16 cellular contexts compared by ENCODE assay signal in the genomic region with DNA sequence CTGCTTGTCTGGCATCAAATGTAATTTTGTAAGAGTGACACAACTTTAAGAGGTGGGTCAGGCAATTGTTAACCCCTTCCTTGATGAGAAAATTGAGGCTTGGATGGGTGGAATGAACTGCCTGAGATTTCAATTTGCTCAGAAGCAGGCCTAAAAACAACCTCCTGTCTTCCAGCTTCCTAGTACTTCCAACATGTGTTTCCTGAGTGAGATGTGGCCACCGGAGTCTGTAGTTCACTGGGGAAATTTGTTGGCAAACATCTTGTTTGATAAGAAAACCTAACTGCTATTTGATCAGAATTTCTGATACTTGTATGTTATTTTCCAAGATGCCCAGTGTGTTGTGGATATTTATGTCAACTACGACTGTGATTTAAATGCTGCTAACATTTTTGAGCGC. TPM values are rescaled to one million over a fixed set of nuclear protein-coding genes. Genes with fewer than 3 reads are reported as not detected.
A peak's percentile ranks its signal among the peaks of the same experiment; 100 is the strongest.
DNase-seq lines count a peak whose midpoint lies in the region; ATAC-seq and TF ChIP-seq lines count a peak whose summit lies in the region.
"Had no signal": no experiment of that assay in that cellular context is flagged by ENCODE, and none has a peak within 500 bp of the region (broad histone marks: within the 10 kb centered on the region; RNA-seq: fewer than 3 reads in every experiment).

No MANE protein-coding gene starts in this region.

- CTCF ChIA-PET in A673 (lab: Charles Lee) = no interaction called here
- CTCF ChIA-PET in activated naive CD4-positive, alpha-beta T cell treated with anti-CD3 and anti-CD28 coated beads for 36 hours (lab: Charles Lee) = interaction anchor here (0.6 kb wide), 1 partner anchor 200 kb away, joined by 3 read pairs; no protein-coding TSS in a partner anchor

- peaks cover 18% of the 10 kb centered on the region for H3K4me1 Mint-ChIP-seq in nephron progenitor cell
- no peaks in the 10 kb centered on the region for H3K4me1 Mint-ChIP-seq in stimulated activated naive CD8-positive, alpha-beta T cell treated with anti-CD3 and anti-CD28 coated beads, Interleukin-15, amount 100 ng/mL, for 72 hours
- H3K4me1 Mint-ChIP-seq in activated naive CD4-positive, alpha-beta T cell treated with anti-CD3 and anti-CD28 coated beads for 36 hours (ENCODE audit: low read depth) = no peaks in the 10 kb centered on the region
- H3K4me1 Mint-ChIP-seq: CD4-positive, CD25-positive, alpha-beta regulatory T cell; CD8-positive, alpha-beta memory T cell had no signal

- WGBS in spleen, 5 donors = 58 to 74% (median 63%) methylated on average over 3 of the region's 3 CpGs

- POLR2A ChIA-PET in A673 (lab: Charles Lee; ENCODE audit: low non-redundant PET) = no interaction called here

- BruUV-seq in A673 (replicated peaks; lab: Mats Ljungman, UMichigan) = no TSS peak

- H3K27me3 Mint-ChIP-seq in nephron progenitor cell (ENCODE audit: low read depth, poor library complexity) = no peaks in the 10 kb centered on the region
- H3K27me3 Mint-ChIP-seq in stimulated activated naive CD8-positive, alpha-beta T cell treated with anti-CD3 and anti-CD28 coated beads, Interleukin-15, amount 100 ng/mL, for 72 hours = no peaks in the 10 kb centered on the region
- no peaks in the 10 kb centered on the region for H3K27me3 Mint-ChIP-seq in activated naive CD4-positive, alpha-beta T cell treated with anti-CD3 and anti-CD28 coated beads for 36 hours (ENCODE audit: low read depth)
- H3K27me3 Mint-ChIP-seq: CD4-positive, CD25-positive, alpha-beta regulatory T cell; CD8-positive, alpha-beta memory T cell had no signal

- TF ChIP-seq CTCF in A673 (conservative IDR thresholded peaks at IDR 0.05; ENCODE audit: low read depth, low read length) (no peak), nephron progenitor cell (IDR thresholded peaks at IDR 0.05) (no peak), spleen (IDR thresholded peaks at IDR 0.05 in 8 of 11, conservative IDR thresholded peaks at IDR 0.05 in 3 of 11) (no peak)

- DNase-seq in A673 (ENCODE audit: low spot score) (no peak), dermis blood vessel endothelial cell (peak; percentile 85), nephron progenitor cell (no peak), spleen (no peak), Kasumi-1 (lab: John Stamatoyannopoulos, UW) (no peak), NCI-H69 (lab: John Stamatoyannopoulos, UW) (no peak)
- no peak for DNase-seq in stimulated activated naive CD8-positive, alpha-beta T cell treated with anti-CD3 and anti-CD28 coated beads, Interleukin-15, amount 100 ng/mL, for 72 hours
- DNase-seq in activated naive CD4-positive, alpha-beta T cell treated with anti-CD3 and anti-CD28 coated beads for 36 hours = no peak
- DNase-seq: ACHN; BE2C; C1 segment of cervical spinal cord; CD4-positive, CD25-positive, alpha-beta regulatory T cell; CD8-positive, alpha-beta memory T cell; COR-L47; GM23248 had no signal

- intact Hi-C loops in A673 (cut with micrococcal nuclease; ENCODE audit: unreplicated experiment) = no loop called here
- intact Hi-C loops in spleen (cut with DNase I; ENCODE audit: low total_unique reads) = no loop called here
- intact Hi-C loops in activated naive CD4-positive, alpha-beta T cell treated with anti-CD3 and anti-CD28 coated beads for 36 hours (cut with micrococcal nuclease) = no loop called here

- H3K27ac Mint-ChIP-seq in nephron progenitor cell = peak overlapping the region; percentile 31
- H3K27ac Mint-ChIP-seq in stimulated activated naive CD8-positive, alpha-beta T cell treated with anti-CD3 and anti-CD28 coated beads, Interleukin-15, amount 100 ng/mL, for 72 hours = no peak overlapping the region
- H3K27ac Mint-ChIP-seq in activated naive CD4-positive, alpha-beta T cell treated with anti-CD3 and anti-CD28 coated beads for 36 hours = no peak overlapping the region
- H3K27ac Mint-ChIP-seq: CD4-positive, CD25-positive, alpha-beta regulatory T cell had no signal

- H3K36me3 Mint-ChIP-seq in nephron progenitor cell (ENCODE audit: low read depth) = peaks cover 68% of the 10 kb centered on the region
- peaks cover 33% of the 10 kb centered on the region for H3K36me3 Mint-ChIP-seq in activated naive CD4-positive, alpha-beta T cell treated with anti-CD3 and anti-CD28 coated beads for 36 hours (ENCODE audit: low read depth)

- peak overlapping the region; percentile 45 for H3K27ac ChIP-seq in A673 (ENCODE audit: low read depth, low read length, poor library complexity, severe bottlenecking)
- peak overlapping the region in 6 of 8 donors; percentile 38 to 76 (median 64) for H3K27ac ChIP-seq in spleen
- H3K27ac ChIP-seq: GM23248 had no signal

- peaks cover 25% of the 10 kb centered on the region for H3K36me3 ChIP-seq in A673 (ENCODE audit: insufficient read depth, low read length, poor library complexity, severe bottlenecking)
- H3K36me3 ChIP-seq in spleen = peaks cover 6 to 100% (median 65%) of the 10 kb centered on the region in 6 donors

- no peak for ATAC-seq in stimulated activated naive CD8-positive, alpha-beta T cell treated with anti-CD3 and anti-CD28 coated beads, Interleukin-15, amount 100 ng/mL, for 72 hours

- no peaks in the 10 kb centered on the region for H3K9me3 Mint-ChIP-seq in nephron progenitor cell
- H3K9me3 Mint-ChIP-seq in stimulated activated naive CD8-positive, alpha-beta T cell treated with anti-CD3 and anti-CD28 coated beads, Interleukin-15, amount 100 ng/mL, for 72 hours = no peaks in the 10 kb centered on the region
- H3K9me3 Mint-ChIP-seq in activated naive CD4-positive, alpha-beta T cell treated with anti-CD3 and anti-CD28 coated beads for 36 hours = no peaks in the 10 kb centered on the region
- H3K9me3 Mint-ChIP-seq: CD4-positive, CD25-positive, alpha-beta regulatory T cell; CD8-positive, alpha-beta memory T cell had no signal

- H3K27me3 ChIP-seq in A673 (replicated peaks; ENCODE audit: insufficient read depth, low read depth, low read length, poor library complexity) = no peaks in the 10 kb centered on the region
- H3K27me3 ChIP-seq in spleen (replicated peaks in 1 of 7) = no peaks in the 10 kb centered on the region
- H3K27me3 ChIP-seq: BE2C had no signal

- H3K9me3 ChIP-seq in A673 (ENCODE audit: low read depth, low read length, poor library complexity, severe bottlenecking) (no peaks in the 10 kb centered on the region), spleen (no peaks in the 10 kb centered on the region)
- H3K9me3 ChIP-seq: BE2C, HAP-1 had no signal

- no peak for TF ChIP-seq POLR2A in spleen (IDR thresholded peaks at IDR 0.05)

- H3K4me3 Mint-ChIP-seq in nephron progenitor cell = no peak overlapping the region
- H3K4me3 Mint-ChIP-seq in stimulated activated naive CD8-positive, alpha-beta T cell treated with anti-CD3 and anti-CD28 coated beads, Interleukin-15, amount 100 ng/mL, for 72 hours = no peak overlapping the region
- no peak overlapping the region for H3K4me3 Mint-ChIP-seq in activated naive CD4-positive, alpha-beta T cell treated with anti-CD3 and anti-CD28 coated beads for 36 hours
- H3K4me3 Mint-ChIP-seq: CD4-positive, CD25-positive, alpha-beta regulatory T cell; CD8-positive, alpha-beta memory T cell had no signal

- H3K4me1 ChIP-seq in A673 (ENCODE audit: insufficient read depth, low read length, poor library complexity, severe bottlenecking) (no peaks in the 10 kb centered on the region), spleen (peaks cover 0 to 53% (median 7%) of the 10 kb centered on the region in 6 donors)
- H3K4me1 ChIP-seq: BE2C, HAP-1 had no signal

- H3K4me3 ChIP-seq in A673 (ENCODE audit: low read depth, low read length, poor library complexity, severe bottlenecking) (no peak overlapping the region), spleen (no peak overlapping the region)
- H3K4me3 ChIP-seq: GM23248, HAP-1 had no signal

RNA-seq across cellular contexts. Expression of gene ARFGEF2, which starts 51.3 kb away (rescaled TPM):
- total RNA-seq in A673 (2021) (23.5 and 26.1 TPM in 2 replicates), dermis blood vessel endothelial cell (67.7 and 87.8 TPM in 2 replicates), spleen (10 to 100 TPM; 34.2 to 44.4 (median 41.2) TPM)
- polyA plus RNA-seq in spleen = 10 to 100 TPM in 1 of 3 donors, 1 to 10 TPM in 2; 6.7 to 10.2 (median 7.7) TPM
- 10 to 100 TPM; 18.2 to 18.6 TPM for total RNA-seq in activated naive CD4-positive, alpha-beta T cell treated with anti-CD3 and anti-CD28 coated beads for 36 hours
